In genomic region chr18:9643549-9643948, GRCh38 we compare ENCODE assay signal across 10 cellular contexts. TPM values are rescaled to one million over a fixed set of nuclear protein-coding genes. Genes with fewer than 3 reads are reported as not detected.
A peak's percentile ranks its signal among the peaks of the same experiment; 100 is the strongest.
DNase-seq lines count a peak whose midpoint lies in the region; ATAC-seq and TF ChIP-seq lines count a peak whose summit lies in the region.
"Had no signal": no experiment of that assay in that cellular context is flagged by ENCODE, and none has a peak within 500 bp of the region (broad histone marks: within the 10 kb centered on the region; RNA-seq: fewer than 3 reads in every experiment).

No MANE protein-coding gene starts in this region.

- H3K4me1 ChIP-seq in uterus, result no peaks in the 10 kb centered on the region

- no peak for TF ChIP-seq CTCF in brain (conservative IDR thresholded peaks at IDR 0.05)
- TF ChIP-seq CTCF in uterus (IDR thresholded peaks at IDR 0.05), result no peak

- no peak overlapping the region for H3K4me3 ChIP-seq in uterus

- peak overlapping the region in 4 of 5 experiments; percentile 11 to 75 (median 68) for H3K27ac Mint-ChIP-seq in brain
- H3K27ac Mint-ChIP-seq: CD14-positive monocyte had no signal

- H3K4me1 Mint-ChIP-seq in brain, result peaks cover 20% of the 10 kb centered on the region

- no peaks in the 10 kb centered on the region for H3K27me3 ChIP-seq in uterus

- no peaks in the 10 kb centered on the region for H3K36me3 Mint-ChIP-seq in brain
- H3K36me3 Mint-ChIP-seq: CD14-positive monocyte had no signal

- no peak for ATAC-seq in GM18870 (IDR thresholded peaks at IDR 0.05; ENCODE audit: unreplicated experiment)

- DNase-seq in NCI-H748 (lab: John Stamatoyannopoulos, UW; ENCODE audit: unreplicated experiment) (peak; percentile 33), NCI-H748 treated with DMSO at 0.1 percent for 48 hours (lab: John Stamatoyannopoulos, UW) (no peak), islet precursor cell (peak; percentile 85), uterus (peak in 1 of 2 donors; percentile 28), NCI-H1105 (lab: John Stamatoyannopoulos, UW) (no peak), NCI-H2107 (lab: John Stamatoyannopoulos, UW) (no peak)

- peaks cover 2% of the 10 kb centered on the region for H3K27me3 Mint-ChIP-seq in brain

- no peaks in the 10 kb centered on the region for H3K9me3 Mint-ChIP-seq in brain

- intact Hi-C loops in uterus (cut with DNase I; ENCODE audit: low total_unique reads), result no loop called here

- H3K27ac ChIP-seq in uterus, result peak overlapping the region; percentile 17 to 46
- H3K27ac ChIP-seq: HL-60 had no signal

- no peaks in the 10 kb centered on the region for H3K36me3 ChIP-seq in uterus

- TF ChIP-seq POLR2A in uterus (IDR thresholded peaks at IDR 0.05), result no peak

- no peaks in the 10 kb centered on the region for H3K9me3 ChIP-seq in uterus

- H3K4me3 Mint-ChIP-seq in brain, result peak overlapping the region in 1 of 5 experiments; percentile 45
- H3K4me3 Mint-ChIP-seq: CD14-positive monocyte had no signal

RNA-seq across cellular contexts. Expression of gene PPP4R1, which starts 29.2 kb away (rescaled TPM):
- polyA plus RNA-seq in brain (ENCODE audit: insufficient read depth, low read depth, low replicate concordance), result 35.5 TPM
- 100 to 1,000 TPM; 103 to 720 (median 185) TPM for total RNA-seq in uterus

Comparison
In these comparisons a context has a peak if more than half of its experiments do, and no peak if none do; other contexts are left out.
1. DNase-seq: peak in NCI-H748 (single experiment) and islet precursor cell (single experiment); none in NCI-H748 treated with DMSO at 0.1 percent for 48 hours (single experiment), NCI-H1105 (single experiment) and NCI-H2107 (single experiment).